ENCODE assay signal across 30 cellular contexts in the genomic region with DNA sequence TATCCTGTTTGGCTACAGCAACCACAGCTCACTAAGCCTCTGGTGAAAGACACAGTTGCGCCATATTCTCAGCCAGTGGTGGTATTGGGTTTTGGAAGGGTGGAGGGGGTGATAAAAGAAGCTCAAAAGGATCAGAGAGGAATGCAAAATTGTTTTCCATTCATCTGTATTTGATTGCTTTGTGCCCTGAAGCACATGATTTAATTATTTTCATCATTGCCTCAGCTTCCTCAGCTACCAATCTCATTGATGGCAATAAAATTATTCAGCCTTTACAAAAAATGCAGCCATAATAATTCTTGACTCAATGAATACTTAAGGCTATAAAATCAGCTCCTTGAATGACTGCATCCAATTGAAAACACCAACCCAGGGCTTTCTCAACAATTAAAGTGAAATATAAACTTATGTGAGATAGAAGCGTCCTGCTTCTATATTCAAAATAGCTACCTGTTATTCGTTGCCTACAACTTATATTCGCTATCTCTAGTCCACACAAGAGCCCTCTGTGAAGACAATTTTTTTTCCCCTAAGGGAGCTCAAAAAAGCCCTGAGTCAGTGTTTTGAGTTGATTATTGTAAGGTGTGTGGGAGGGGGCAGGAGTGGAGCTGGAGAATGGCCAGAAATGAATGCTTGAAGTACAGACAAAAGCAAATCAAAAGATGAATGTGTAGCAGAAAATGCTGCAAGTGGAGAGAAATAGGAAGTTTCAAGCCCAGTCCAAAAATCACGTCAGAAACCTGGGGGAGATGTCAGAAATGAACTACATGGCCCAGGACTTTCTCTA.
"Had no signal": no experiment of that assay in that cellular context is flagged by ENCODE, and none has a peak within 500 bp of the region (broad histone marks: within the 10 kb centered on the region; RNA-seq: fewer than 3 reads in every experiment).

No MANE protein-coding gene starts in this region.

- H3K27me3 Mint-ChIP-seq: activated CD4-positive, alpha-beta memory T cell treated with anti-CD3 and anti-CD28 coated beads for 36 hours; activated CD4-positive, alpha-beta T cell treated with anti-CD3 and anti-CD28 coated beads, Interleukin-2, amount 10 ng/mL, durations not matched to agents 24 days and 14 days; stimulated activated memory B cell treated with anti-CD40 and anti-IgM and Interleukin-4, amounts not matched to agents 10 μg/mL and 1 μg/mL and 100 μg/mL, for 72 hours; stimulated activated naive CD8-positive, alpha-beta T cell treated with anti-CD3 and anti-CD28 coated beads, Interleukin-15, amount 100 ng/mL, for 72 hours had no signal

- H3K4me3 ChIP-seq: esophagus squamous epithelium, gastrocnemius medialis, hepatocyte, ovary, prostate gland, smooth muscle cell, tibial nerve had no signal

- H3K36me3 ChIP-seq: esophagus squamous epithelium, gastrocnemius medialis, neutrophil, ovary, prostate gland, tibial nerve, WERI-Rb-1 had no signal

- H3K27ac ChIP-seq: epithelial cell of prostate, esophagus squamous epithelium, gastrocnemius medialis, hepatocyte, neutrophil, ovary, prostate gland, tibial nerve, WERI-Rb-1 had no signal

- H3K9me3 ChIP-seq: esophagus squamous epithelium, gastrocnemius medialis, neutrophil, ovary, prostate gland, tibial nerve had no signal

- ATAC-seq: activated T-cell treated with anti-CD3 and anti-CD28 coated beads, Interleukin-2, amount 50 U/mL, for 4 hours; activated T-helper 17 cell treated with anti-CD3 and anti-CD28 coated beads, Interleukin-2, amount 50 U/mL, for 72 hours; gastrocnemius medialis; left ventricle myocardium superior; natural killer cell; stimulated activated memory B cell treated with anti-CD40 and anti-IgM and Interleukin-4, amounts not matched to agents 10 μg/mL and 1 μg/mL and 100 μg/mL, for 72 hours; stimulated activated naive CD8-positive, alpha-beta T cell treated with anti-CD3 and anti-CD28 coated beads, Interleukin-15, amount 100 ng/mL, for 72 hours had no signal

- H3K4me1 Mint-ChIP-seq: activated CD4-positive, alpha-beta T cell treated with anti-CD3 and anti-CD28 coated beads, Interleukin-2, amount 10 ng/mL, durations not matched to agents 24 days and 14 days; activated T-helper 17 cell treated with anti-CD3 and anti-CD28 coated beads, Interleukin-2, amount 50 U/mL, for 72 hours; natural killer cell; stimulated activated memory B cell treated with anti-CD40 and anti-IgM and Interleukin-4, amounts not matched to agents 10 μg/mL and 1 μg/mL and 100 μg/mL, for 72 hours; stimulated activated naive CD8-positive, alpha-beta T cell treated with anti-CD3 and anti-CD28 coated beads, Interleukin-15, amount 100 ng/mL, for 72 hours had no signal

- H3K4me1 ChIP-seq: esophagus squamous epithelium, gastrocnemius medialis, prostate gland, tibial nerve had no signal

- H3K27me3 ChIP-seq: esophagus squamous epithelium, gastrocnemius medialis, hepatocyte, neutrophil, ovary, tibial nerve had no signal

- H3K9me3 Mint-ChIP-seq: activated CD4-positive, alpha-beta memory T cell treated with anti-CD3 and anti-CD28 coated beads for 36 hours; activated CD4-positive, alpha-beta T cell treated with anti-CD3 and anti-CD28 coated beads, Interleukin-2, amount 10 ng/mL, durations not matched to agents 24 days and 14 days; activated T-cell treated with anti-CD3 and anti-CD28 coated beads, Interleukin-2, amount 50 U/mL, for 4 hours; activated T-helper 17 cell treated with anti-CD3 and anti-CD28 coated beads, Interleukin-2, amount 50 U/mL, for 72 hours; stimulated activated memory B cell treated with anti-CD40 and anti-IgM and Interleukin-4, amounts not matched to agents 10 μg/mL and 1 μg/mL and 100 μg/mL, for 72 hours; T-helper 1 cell treated with Interleukin-12 subunit alpha and Interleukin-12 subunit beta and Interleukin-4 antibody, amounts not matched to agents 30 μg/mL and 1 μg/mL, for 36 hours had no signal

- H3K36me3 Mint-ChIP-seq: activated CD4-positive, alpha-beta memory T cell treated with anti-CD3 and anti-CD28 coated beads for 36 hours; natural killer cell; stimulated activated memory B cell treated with anti-CD40 and anti-IgM and Interleukin-4, amounts not matched to agents 10 μg/mL and 1 μg/mL and 100 μg/mL, for 72 hours had no signal

- H3K27ac Mint-ChIP-seq: activated CD4-positive, alpha-beta memory T cell treated with anti-CD3 and anti-CD28 coated beads for 36 hours; activated CD4-positive, alpha-beta T cell treated with anti-CD3 and anti-CD28 coated beads, Interleukin-2, amount 10 ng/mL, durations not matched to agents 24 days and 14 days; activated T-helper 17 cell treated with anti-CD3 and anti-CD28 coated beads, Interleukin-2, amount 50 U/mL, for 72 hours; natural killer cell; stimulated activated memory B cell treated with anti-CD40 and anti-IgM and Interleukin-4, amounts not matched to agents 10 μg/mL and 1 μg/mL and 100 μg/mL, for 72 hours; T-helper 1 cell treated with Interleukin-12 subunit alpha and Interleukin-12 subunit beta and Interleukin-4 antibody, amounts not matched to agents 30 μg/mL and 1 μg/mL, for 36 hours had no signal

- DNase-seq: activated CD4-positive, alpha-beta memory T cell treated with anti-CD3 and anti-CD28 coated beads for 36 hours; activated CD4-positive, alpha-beta T cell treated with anti-CD3 and anti-CD28 coated beads, Interleukin-2, amount 10 ng/mL, durations not matched to agents 24 days and 14 days; activated CD4-positive, CD25-positive, alpha-beta regulatory T cell treated with anti-CD3 and anti-CD28 coated beads, Interleukin-2, amount 50 U/mL, for 72 hours; activated CD8-positive, alpha-beta memory T cell treated with anti-CD3 and anti-CD28 coated beads, Interleukin-2, amount 50 U/mL, for 4 hours; activated gamma-delta T cell treated with Interleukin-2 at 50 U/mL for 16 hours; activated naive CD4-positive, alpha-beta T cell treated with anti-CD3 and anti-CD28 coated beads, Interleukin-2, amount 50 U/mL, for 16 hours; activated T-cell treated with anti-CD3 and anti-CD28 coated beads, Interleukin-2, amount 50 U/mL, for 4 hours; effector CD8-positive, alpha-beta T cell; esophagus squamous epithelium; gastrocnemius medialis; islet precursor cell; left ventricle myocardium superior; natural killer cell; ovary; stimulated activated CD4-positive, alpha-beta T cell treated with anti-CD3 and anti-CD28 coated beads, Interleukin-1b, Interleukin-23, amount 100 ng/mL, for 48 hours; stimulated activated CD4-positive, alpha-beta T cell treated with anti-CD3 and anti-CD28 coated beads, Interleukin-4, amount 100 ng/mL, for 4 hours; stimulated activated CD8-positive, alpha-beta memory T cell treated with anti-CD3 and anti-CD28 coated beads, Interleukin-4, amount 100 ng/mL, for 48 hours; stimulated activated naive CD8-positive, alpha-beta T cell treated with anti-CD3 and anti-CD28 coated beads, Interleukin-15, amount 100 ng/mL, for 72 hours; SW 1271; T-helper 9 cell; WERI-Rb-1 had no signal

- H3K4me3 Mint-ChIP-seq: activated CD4-positive, alpha-beta memory T cell treated with anti-CD3 and anti-CD28 coated beads for 36 hours; activated CD4-positive, alpha-beta T cell treated with anti-CD3 and anti-CD28 coated beads, Interleukin-2, amount 10 ng/mL, durations not matched to agents 24 days and 14 days; activated T-cell treated with anti-CD3 and anti-CD28 coated beads, Interleukin-2, amount 50 U/mL, for 4 hours; activated T-helper 17 cell treated with anti-CD3 and anti-CD28 coated beads, Interleukin-2, amount 50 U/mL, for 72 hours; natural killer cell; stimulated activated memory B cell treated with anti-CD40 and anti-IgM and Interleukin-4, amounts not matched to agents 10 μg/mL and 1 μg/mL and 100 μg/mL, for 72 hours; stimulated activated naive CD8-positive, alpha-beta T cell treated with anti-CD3 and anti-CD28 coated beads, Interleukin-15, amount 100 ng/mL, for 72 hours; T-helper 1 cell treated with Interleukin-12 subunit alpha and Interleukin-12 subunit beta and Interleukin-4 antibody, amounts not matched to agents 30 μg/mL and 1 μg/mL, for 36 hours had no signal
